Comparison of ENCODE assay signal across 10 cellular contexts in the genomic region with DNA sequence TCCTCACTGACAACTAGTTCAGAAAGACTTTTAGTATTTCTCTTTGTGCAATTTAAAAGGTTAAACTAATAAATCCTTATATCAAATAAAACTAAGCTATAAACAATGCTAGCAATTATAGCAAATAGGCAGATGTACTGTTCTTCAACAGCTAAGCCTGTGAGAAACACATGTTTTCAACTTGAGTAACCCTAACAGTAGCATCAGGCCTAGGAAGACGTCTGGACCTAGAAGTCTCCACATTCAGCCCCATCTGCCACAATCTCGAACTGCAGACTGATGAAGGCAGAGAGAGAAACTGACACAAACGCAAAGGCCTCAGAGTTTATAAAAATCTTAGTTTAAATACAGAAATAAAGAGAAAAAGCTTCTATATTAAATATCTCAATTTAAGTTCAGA. TPM values are rescaled to one million over a fixed set of nuclear protein-coding genes. Genes with fewer than 3 reads are reported as not detected.
DNase-seq lines count a peak whose midpoint lies in the region; ATAC-seq, FAIRE-seq and TF ChIP-seq lines count a peak whose summit lies in the region.
"Had no signal": no experiment of that assay in that cellular context is flagged by ENCODE, and none has a peak within 500 bp of the region (broad histone marks: within the 10 kb centered on the region; RNA-seq: fewer than 3 reads in every experiment).

No MANE protein-coding gene starts in this region.

- H3K9me3 ChIP-seq in OCI-LY1 (ENCODE audit: low read length) (no peaks in the 10 kb centered on the region), psoas muscle (no peaks in the 10 kb centered on the region)
- H3K9me3 ChIP-seq: SJCRH30 had no signal

- no peak for TF ChIP-seq POLR2A in GM12892 (IDR thresholded peaks at IDR 0.05; ENCODE audit: low read depth, low read length)

- H3K4me1 ChIP-seq in OCI-LY1 (ENCODE audit: insufficient read depth, low read length, severe bottlenecking): peaks cover 48% of the 10 kb centered on the region
- peaks cover 69% of the 10 kb centered on the region for H3K4me1 ChIP-seq in psoas muscle

- H3K4me2 ChIP-seq in OCI-LY1 (ENCODE audit: low read length): peak overlapping the region; percentile 98

- no peak for TF ChIP-seq CTCF in OCI-LY1 (IDR thresholded peaks at IDR 0.05; ENCODE audit: low read length)
- no peak for TF ChIP-seq CTCF in epithelial cell of esophagus (IDR thresholded peaks at IDR 0.05; ENCODE audit: insufficient read depth, low read depth, low read length, missing control alignments)
- TF ChIP-seq CTCF in psoas muscle (IDR thresholded peaks at IDR 0.05): no peak

- no peaks in the 10 kb centered on the region for H3F3A ChIP-seq in OCI-LY1 (ENCODE audit: insufficient read depth, low read length)

- H3K79me2 ChIP-seq in OCI-LY1 (ENCODE audit: insufficient read depth, low read length): peaks cover 86% of the 10 kb centered on the region

- peak overlapping the region; percentile 94 for H3K9ac ChIP-seq in OCI-LY1 (ENCODE audit: low read length)

- H3K27me3 ChIP-seq in OCI-LY1 (ENCODE audit: insufficient read depth, low read length) (no peaks in the 10 kb centered on the region), psoas muscle (ENCODE audit: insufficient read depth in 3 of 3, low read length in 2 of 3) (no peaks in the 10 kb centered on the region)
- H3K27me3 ChIP-seq: SJCRH30 had no signal

- DNase-seq in GM03348 (ENCODE audit: low spot score): peak; percentile 11
- DNase-seq in epithelial cell of esophagus (ENCODE audit: low read depth): peak; percentile 5
- no peak for DNase-seq in psoas muscle
- DNase-seq in GM12892 (ENCODE audit: insufficient read length): no peak
- DNase-seq in SK-N-DZ (ENCODE audit: low spot score): no peak

- H3K36me3 ChIP-seq in OCI-LY1 (ENCODE audit: insufficient read depth, low read length) (peaks cover 38% of the 10 kb centered on the region), psoas muscle (ENCODE audit: insufficient read depth in 1 of 2, low read depth in 1 of 2) (peaks cover 3 to 23% of the 10 kb centered on the region in 2 donors)

- H2AFZ ChIP-seq in OCI-LY1 (ENCODE audit: low read length): no peak overlapping the region

- ATAC-seq in psoas muscle (no peak), HG03097 (IDR thresholded peaks at IDR 0.05; ENCODE audit: low FRiP score, unreplicated experiment) (no peak)

- no peaks in the 10 kb centered on the region for H4K20me1 ChIP-seq in OCI-LY1 (ENCODE audit: insufficient read depth, low read length)

- H3K4me3 ChIP-seq in OCI-LY1 (ENCODE audit: low read depth, low read length, poor library complexity, severe bottlenecking): peak overlapping the region; percentile 94
- peak overlapping the region; percentile 13 for H3K4me3 ChIP-seq in epithelial cell of esophagus (ENCODE audit: low read length)
- peak overlapping the region; percentile 96 for H3K4me3 ChIP-seq in psoas muscle
- H3K4me3 ChIP-seq: SJCRH30 had no signal

- no peak for FAIRE-seq in GM12892 (lab: Jason Lieb, UNC)
- FAIRE-seq: bronchial epithelial cell had no signal

- intact Hi-C loops in psoas muscle (cut with DNase I): no loop called here

- H3K9me2 ChIP-seq in OCI-LY1 (ENCODE audit: low read depth, low read length): no peaks in the 10 kb centered on the region

- H3K27ac ChIP-seq in OCI-LY1 (ENCODE audit: low read depth, low read length, poor library complexity, severe bottlenecking) (no peak overlapping the region), psoas muscle (peak overlapping the region; percentile 98)
- H3K27ac ChIP-seq: SJCRH30 had no signal

- WGBS in psoas muscle, 3 donors: 33 to 53% (median 49%) methylated on average over 3 of the region's 3 CpGs

RNA-seq across cellular contexts. Expression of a gene that starts 2.5 kb away (rescaled TPM):
- 100 to 1,000 TPM; 262 to 316 (median 296) TPM for total RNA-seq in psoas muscle
- polyA plus RNA-seq in psoas muscle: 100 to 1,000 TPM; 166 to 456 (median 189) TPM
- 310 TPM for polyA plus RNA-seq in GM12892 (2012; ENCODE audit: missing spikeins)
- polyA plus RNA-seq in SK-N-DZ (2014; cell fraction: cytosol; rRNA removed): 231 and 243 TPM in 2 replicates
- polyA plus RNA-seq in SK-N-DZ (2014; cell fraction: nucleus; rRNA removed): 85.8 and 98.3 TPM in 2 replicates

RNA-seq across cellular contexts. Expression of a gene that starts 3.0 kb away (rescaled TPM):
- 10 to 100 TPM in 3 of 4 donors, 1 to 10 TPM in 1; 9.8 to 16.3 (median 11.2) TPM for total RNA-seq in psoas muscle
- 10 to 100 TPM in 1 of 3 donors, 1 to 10 TPM in 2; 3.3 to 12.9 (median 7.9) TPM for polyA plus RNA-seq in psoas muscle
- 8.9 TPM for polyA plus RNA-seq in GM12892 (2012; ENCODE audit: missing spikeins)
- 16.4 and 19.1 TPM in 2 replicates for polyA plus RNA-seq in SK-N-DZ (2014; cell fraction: cytosol; rRNA removed)
- 14.7 and 15.4 TPM in 2 replicates for polyA plus RNA-seq in SK-N-DZ (2014; cell fraction: nucleus; rRNA removed)

RNA-seq across cellular contexts. Expression of a gene that starts 8.0 kb away (rescaled TPM):
- total RNA-seq in psoas muscle: not detected
- under 1 TPM in 2 of 3 donors, not detected in 1; 0.01 to 0.03 TPM for polyA plus RNA-seq in psoas muscle
- 0.45 TPM for polyA plus RNA-seq in GM12892 (2012; ENCODE audit: missing spikeins)
- polyA plus RNA-seq in SK-N-DZ (2014; cell fraction: cytosol; rRNA removed): not detected in 2 replicates
- not detected in 2 replicates for polyA plus RNA-seq in SK-N-DZ (2014; cell fraction: nucleus; rRNA removed)
- total RNA-seq: bronchial epithelial cell, mononuclear cell, SJCRH30 had no signal

RNA-seq across cellular contexts. Expression of a gene that starts 34.8 kb away (rescaled TPM):
- total RNA-seq in psoas muscle: 1 to 10 TPM; 2.7 to 6.2 (median 3.7) TPM
- polyA plus RNA-seq in psoas muscle: 10 to 100 TPM in 1 of 3 donors, 1 to 10 TPM in 2; 4.6 to 16.3 (median 6.8) TPM
- polyA plus RNA-seq in GM12892 (2012; ENCODE audit: missing spikeins): 35.6 TPM
- polyA plus RNA-seq in SK-N-DZ (2014; cell fraction: cytosol; rRNA removed): 48.7 and 54.5 TPM in 2 replicates
- polyA plus RNA-seq in SK-N-DZ (2014; cell fraction: nucleus; rRNA removed): 37.8 and 42.0 TPM in 2 replicates

Comparison
In these comparisons a context has a peak if more than half of its experiments do, and no peak if none do; other contexts are left out.
1. DNase-seq: peak in GM03348 (single experiment) and epithelial cell of esophagus (single experiment); none in psoas muscle (0 of 2), GM12892 (single experiment) and SK-N-DZ (single experiment).
2. H3K4me3 ChIP-seq: peak in every context shown above with its lines; median percentile 96 in psoas muscle; 94 in OCI-LY1; 13 in epithelial cell of esophagus.